7 cellular contexts compared by ENCODE assay signal in the genomic region with DNA sequence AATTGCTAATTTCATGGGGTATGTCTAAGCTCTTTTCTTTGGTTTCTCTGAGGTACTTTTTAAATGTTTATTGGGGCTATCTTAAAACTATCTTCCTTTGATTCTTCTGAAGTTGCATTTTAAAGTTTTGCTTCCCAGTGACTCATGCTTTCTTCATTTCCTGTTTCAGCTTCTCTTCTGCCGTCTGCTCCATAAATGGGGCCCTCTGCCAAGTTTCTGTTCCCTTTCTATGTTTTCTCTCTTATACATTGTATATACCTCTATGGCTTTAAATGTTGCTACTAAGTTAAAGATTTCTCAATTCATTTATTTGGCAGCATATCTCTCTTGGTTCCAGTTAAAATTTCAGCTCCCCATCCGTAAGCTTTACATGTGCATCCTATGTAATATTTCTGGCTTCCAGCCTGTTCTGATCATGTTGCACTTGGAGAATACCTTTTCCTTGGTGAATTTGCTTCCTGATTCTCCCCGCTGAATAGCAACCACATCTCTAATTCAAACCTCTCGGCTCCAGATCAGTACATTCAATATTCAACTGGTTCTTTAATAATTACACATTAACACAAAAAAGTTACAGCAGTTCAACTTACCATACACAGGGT.
A peak's percentile ranks its signal among the peaks of the same experiment; 100 is the strongest.
DNase-seq lines count a peak whose midpoint lies in the region; FAIRE-seq lines count a peak whose summit lies in the region.

No MANE protein-coding gene starts in this region.

- peak; percentile 97 for FAIRE-seq in GM18507 (lab: Jason Lieb, UNC)

- peak overlapping the region; percentile 62 for H3K4me3 Mint-ChIP-seq in activated naive CD8-positive, alpha-beta T cell

- no peaks in the 10 kb centered on the region for H3K27me3 Mint-ChIP-seq in activated naive CD8-positive, alpha-beta T cell

- H3K9me3 Mint-ChIP-seq in activated naive CD8-positive, alpha-beta T cell (ENCODE audit: low read depth): peaks cover 2% of the 10 kb centered on the region

- peaks cover 46% of the 10 kb centered on the region for H3K4me1 Mint-ChIP-seq in activated naive CD8-positive, alpha-beta T cell (ENCODE audit: low read depth)

- peaks cover 9% of the 10 kb centered on the region for H3K36me3 Mint-ChIP-seq in activated naive CD8-positive, alpha-beta T cell

- H3K27ac Mint-ChIP-seq in activated naive CD8-positive, alpha-beta T cell: peak overlapping the region; percentile 70

- no peak for DNase-seq in GM18507 (ENCODE audit: extremely low spot score, insufficient read length, low read depth)
- DNase-seq in HCEC 1CT: peak; percentile 83
- peak; percentile 75 to 80 for DNase-seq in Kasumi-1 (lab: John Stamatoyannopoulos, UW)
- peak; percentile 70 for DNase-seq in medulla oblongata (ENCODE audit: extremely low spot score)
- DNase-seq in activated effector memory CD4-positive, alpha-beta T cell treated with Interleukin-2 at 50 U/mL for 16 hours: no peak
- no peak for DNase-seq in NCI-H82 (lab: John Stamatoyannopoulos, UW)

Comparison
In these comparisons a context has a peak if more than half of its experiments do, and no peak if none do; other contexts are left out.
1. DNase-seq: peak in HCEC 1CT (single experiment), Kasumi-1 (2 of 2) and medulla oblongata (single experiment); none in GM18507 (single experiment), activated effector memory CD4-positive, alpha-beta T cell treated with Interleukin-2 at 50 U/mL for 16 hours (single experiment) and NCI-H82 (single experiment).